Comparison of ENCODE assay signal across 12 cellular contexts in the genomic region with DNA sequence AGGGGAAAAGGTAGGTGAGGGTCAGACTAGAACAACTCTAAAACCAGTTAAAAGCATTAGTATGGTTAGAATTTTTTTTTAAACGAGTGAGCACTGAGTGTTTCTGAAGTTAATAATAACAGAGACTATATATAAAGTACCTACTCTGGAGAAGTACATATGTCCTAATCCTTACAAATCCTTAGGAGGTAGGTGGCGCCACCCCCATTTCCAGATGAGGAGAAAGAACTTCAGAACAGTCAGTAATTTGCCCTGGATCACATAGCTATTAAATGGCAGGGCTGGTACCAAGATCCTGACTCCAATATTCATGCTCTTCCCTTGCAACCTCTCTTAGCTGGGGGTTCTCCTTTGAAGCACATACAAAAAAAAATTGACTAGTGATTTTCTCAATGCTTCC.
DNase-seq lines count a peak whose midpoint lies in the region; ATAC-seq and TF ChIP-seq lines count a peak whose summit lies in the region.
"Had no signal": no experiment of that assay in that cellular context is flagged by ENCODE, and none has a peak within 500 bp of the region (broad histone marks: within the 10 kb centered on the region; RNA-seq: fewer than 3 reads in every experiment).

No MANE protein-coding gene starts in this region.

- TF ChIP-seq CTCF in GM06990 (IDR thresholded peaks at IDR 0.05; ENCODE audit: insufficient read depth, low read length, poor library complexity, severe bottlenecking): peak; percentile 12
- peak; percentile 51 for TF ChIP-seq CTCF in foreskin keratinocyte (conservative IDR thresholded peaks at IDR 0.05)

- H3K36me3 ChIP-seq in GM06990 (ENCODE audit: control insufficient read depth, insufficient read depth, low read length): peaks cover 1% of the 10 kb centered on the region; the same call in 1 of the 2 replicates

- H3K27ac ChIP-seq in foreskin keratinocyte: no peak overlapping the region

- H3K4me3 ChIP-seq in GM06990 (replicated peaks; ENCODE audit: low read depth, low read length): no peak overlapping the region

- in situ Hi-C loops in ACHN (cut with HindIII; ENCODE audit: low pct_ligation_motif_present, low pct_unique_long_range_greater_than_20kb, low sequenced_read_pairs): no loop called here

- DNase-seq in ACHN (peak; percentile 27), GM06990 (ENCODE audit: extremely low read depth, insufficient read length) (no peak), RPMI7951 (ENCODE audit: low read depth) (peak; percentile 24), foreskin keratinocyte (no peak), NCI-H2029 (lab: John Stamatoyannopoulos, UW) (no peak), Ammon's horn (ENCODE audit: low spot score) (no peak)
- DNase-seq: activated CD4-positive, CD25-positive, alpha-beta regulatory T cell treated with anti-CD3 and anti-CD28 coated beads, Interleukin-2, amount 50 U/mL, for 72 hours; activated naive CD4-positive, alpha-beta T cell; DND-41; stimulated activated CD4-positive, alpha-beta T cell treated with anti-CD3 and anti-CD28 coated beads, Interleukin-4, amount 100 ng/mL, for 1 hour had no signal

- H3K27me3 ChIP-seq in GM06990 (replicated peaks; ENCODE audit: control insufficient read depth, insufficient read depth, low read length) (no peaks in the 10 kb centered on the region), foreskin keratinocyte (no peaks in the 10 kb centered on the region)

- H3K4me1 ChIP-seq in foreskin keratinocyte: no peaks in the 10 kb centered on the region

- peak; percentile 15 for ATAC-seq in foreskin keratinocyte
- no peak for ATAC-seq in HG03159 (IDR thresholded peaks at IDR 0.05; ENCODE audit: unreplicated experiment)
- ATAC-seq in HG03457 (IDR thresholded peaks at IDR 0.05; ENCODE audit: unreplicated experiment): no peak

Comparison
In these comparisons a context has a peak if more than half of its experiments do, and no peak if none do; other contexts are left out.
1. DNase-seq: peak in ACHN (single experiment) and RPMI7951 (single experiment); none in GM06990 (single experiment), foreskin keratinocyte (0 of 2), NCI-H2029 (single experiment) and Ammon's horn (single experiment).